ENCODE assay signal across 8 cellular contexts in genomic region chr5:157342822-157343402, GRCh38.
DNase-seq lines count a peak whose midpoint lies in the region; ATAC-seq, FAIRE-seq and TF ChIP-seq lines count a peak whose summit lies in the region.

No MANE protein-coding gene starts in this region.

- TF ChIP-seq CTCF in OCI-LY7 (conservative IDR thresholded peaks at IDR 0.05; ENCODE audit: low read length): peak; percentile 78
- peak; percentile 37 for TF ChIP-seq CTCF in astrocyte (IDR thresholded peaks at IDR 0.05; ENCODE audit: insufficient read depth, low read depth, low read length)
- TF ChIP-seq CTCF in right lobe of liver (IDR thresholded peaks at IDR 0.05): peak; percentile 37 to 54 (median 44)

- intact Hi-C loops in OCI-LY7 (cut with micrococcal nuclease; ENCODE audit: unreplicated experiment): no loop called here
- intact Hi-C loops in right lobe of liver (cut with DNase I): no loop called here

- H3K9me3 Mint-ChIP-seq in astrocyte (ENCODE audit: unreplicated experiment): no peaks in the 10 kb centered on the region

- POLR2A ChIA-PET in OCI-LY7 (lab: Charles Lee): no interaction called here

- H3K4me1 ChIP-seq in OCI-LY7 (ENCODE audit: insufficient read depth, low read length, poor library complexity, severe bottlenecking) (no peaks in the 10 kb centered on the region), astrocyte (ENCODE audit: insufficient read depth, low read length) (no peaks in the 10 kb centered on the region), right lobe of liver (no peaks in the 10 kb centered on the region)

- no peak overlapping the region for H3K9ac ChIP-seq in astrocyte (ENCODE audit: low read length)

- FAIRE-seq in astrocyte (lab: Jason Lieb, UNC): no peak

- CTCF ChIA-PET in OCI-LY7 (lab: Charles Lee; ENCODE audit: unreplicated experiment): interaction anchor here (0.5 kb wide), 1 partner anchor 399 kb away, joined by 4 read pairs; no protein-coding TSS in a partner anchor

- H2AFZ ChIP-seq in OCI-LY7 (ENCODE audit: low read length) (no peak overlapping the region), astrocyte (ENCODE audit: low read depth, low read length) (no peak overlapping the region)

- H3K9me3 ChIP-seq in OCI-LY7 (ENCODE audit: low read length): no peaks in the 10 kb centered on the region
- no peaks in the 10 kb centered on the region for H3K9me3 ChIP-seq in astrocyte (ENCODE audit: insufficient read depth, low read depth, low read length)
- H3K9me3 ChIP-seq in right lobe of liver: no peaks in the 10 kb centered on the region

- H3K79me2 ChIP-seq in OCI-LY7 (ENCODE audit: insufficient read depth, low read depth, low read length) (no peaks in the 10 kb centered on the region), astrocyte (ENCODE audit: insufficient read depth, low read length) (no peaks in the 10 kb centered on the region)

- no peak overlapping the region for H3K27ac ChIP-seq in OCI-LY7 (ENCODE audit: low read depth, low read length, poor library complexity, severe bottlenecking)
- no peak overlapping the region for H3K27ac ChIP-seq in astrocyte (ENCODE audit: low read depth, low read length)
- no peak overlapping the region for H3K27ac ChIP-seq in right lobe of liver

- peaks cover 37% of the 10 kb centered on the region for H3K36me3 Mint-ChIP-seq in astrocyte (ENCODE audit: low read depth, unreplicated experiment)

- DNase-seq in activated gamma-delta T cell treated with Interleukin-2 at 50 U/mL for 16 hours (peak; percentile 19), activated gamma-delta T cell (lab: John Stamatoyannopoulos, UW) (no peak), OCI-LY7 (ENCODE audit: low spot score) (peak; percentile 40), astrocyte (ENCODE audit: low read depth) (no peak), right lobe of liver (no peak)

- H3K27me3 Mint-ChIP-seq in astrocyte (ENCODE audit: low read depth, unreplicated experiment): no peaks in the 10 kb centered on the region

- BruUV-seq in OCI-LY7 (replicated peaks; lab: Mats Ljungman, UMichigan): no TSS peak

- no peak overlapping the region for H3K4me3 ChIP-seq in OCI-LY7 (ENCODE audit: low read depth, low read length, poor library complexity, severe bottlenecking)
- H3K4me3 ChIP-seq in astrocyte (ENCODE audit: insufficient read depth, low read depth, low read length): no peak overlapping the region
- no peak overlapping the region for H3K4me3 ChIP-seq in right lobe of liver

- no peak overlapping the region for H3K4me3 Mint-ChIP-seq in astrocyte (ENCODE audit: unreplicated experiment)

- peak; percentile 52 to 63 (median 56) for ATAC-seq in right lobe of liver
- ATAC-seq in HG03108 (IDR thresholded peaks at IDR 0.05; ENCODE audit: unreplicated experiment): no peak
- no peak for ATAC-seq in HG02571 (IDR thresholded peaks at IDR 0.05; ENCODE audit: unreplicated experiment)
- ATAC-seq in GM19324 (IDR thresholded peaks at IDR 0.05; ENCODE audit: low FRiP score, unreplicated experiment): no peak

- no peaks in the 10 kb centered on the region for H3K9me2 ChIP-seq in OCI-LY7 (ENCODE audit: insufficient read depth, low read length)

- TF ChIP-seq POLR2A in right lobe of liver (IDR thresholded peaks at IDR 0.05): no peak

- H3K27me3 ChIP-seq in astrocyte (ENCODE audit: insufficient read depth, low read length): no peaks in the 10 kb centered on the region
- no peaks in the 10 kb centered on the region for H3K27me3 ChIP-seq in right lobe of liver

- no peak overlapping the region for H3K4me2 ChIP-seq in OCI-LY7 (ENCODE audit: low read length)
- no peak overlapping the region for H3K4me2 ChIP-seq in astrocyte (ENCODE audit: low read length)

- no peaks in the 10 kb centered on the region for H3K4me1 Mint-ChIP-seq in astrocyte (ENCODE audit: low read depth, unreplicated experiment)

- H4K20me1 ChIP-seq in OCI-LY7 (ENCODE audit: insufficient read depth, low read length): no peaks in the 10 kb centered on the region
- no peaks in the 10 kb centered on the region for H4K20me1 ChIP-seq in astrocyte (ENCODE audit: insufficient read depth, low read length)

- H3K36me3 ChIP-seq in OCI-LY7 (ENCODE audit: insufficient read depth, low read length) (peaks cover 100% of the 10 kb centered on the region), astrocyte (ENCODE audit: insufficient read depth, low read length) (no peaks in the 10 kb centered on the region), right lobe of liver (peaks cover 0 to 5% (median 2%) of the 10 kb centered on the region in 4 donors)

- WGBS in right lobe of liver (ENCODE audit: insufficient coverage, low coverage, low lambda C conversion rate, missing lambda C conversion rate): no CpG with 5 or more reads among the region's 16 CpGs

- no peak overlapping the region for H3K27ac Mint-ChIP-seq in astrocyte (ENCODE audit: unreplicated experiment)

Comparison
In these comparisons a context has a peak if more than half of its experiments do, and no peak if none do; other contexts are left out.
1. DNase-seq: peak in activated gamma-delta T cell treated with Interleukin-2 at 50 U/mL for 16 hours (single experiment) and OCI-LY7 (single experiment); none in activated gamma-delta T cell (single experiment), astrocyte (single experiment) and right lobe of liver (0 of 3).
2. ATAC-seq: peak in right lobe of liver (4 of 4); none in HG03108 (single experiment), HG02571 (single experiment) and GM19324 (single experiment).
3. Peak in every context shown above with its lines, with median percentiles within 50 percentile points of each other: CTCF ChIP-seq.